Comparison of ENCODE assay signal across 22 cellular contexts in the genomic region with DNA sequence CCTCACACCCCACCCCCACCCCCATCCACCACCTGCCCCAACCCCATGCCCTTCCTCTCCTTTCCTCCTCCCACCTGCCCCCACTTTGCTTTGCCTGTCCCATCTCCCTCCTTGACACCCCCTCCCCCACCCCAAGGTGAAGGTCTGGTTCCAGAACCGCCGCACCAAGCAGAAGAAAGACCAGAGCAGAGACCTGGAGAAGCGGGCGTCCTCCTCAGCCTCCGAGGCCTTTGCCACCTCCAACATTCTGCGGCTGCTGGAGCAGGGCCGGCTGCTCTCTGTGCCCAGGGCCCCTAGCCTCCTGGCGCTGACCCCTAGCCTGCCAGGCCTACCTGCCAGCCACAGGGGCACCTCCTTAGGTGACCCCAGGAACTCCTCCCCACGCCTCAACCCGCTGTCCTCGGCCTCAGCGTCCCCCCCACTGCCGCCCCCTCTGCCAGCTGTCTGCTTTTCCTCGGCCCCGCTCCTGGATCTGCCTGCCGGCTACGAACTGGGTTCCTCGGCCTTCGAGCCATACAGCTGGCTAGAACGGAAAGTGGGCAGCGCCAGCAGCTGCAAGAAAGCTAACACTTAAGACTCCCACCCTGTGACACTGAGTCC. TPM values are rescaled to one million over a fixed set of nuclear protein-coding genes. Genes with fewer than 3 reads are reported as not detected.
DNase-seq lines count a peak whose midpoint lies in the region; ATAC-seq and TF ChIP-seq lines count a peak whose summit lies in the region.
"Had no signal": no experiment of that assay in that cellular context is flagged by ENCODE, and none has a peak within 500 bp of the region (broad histone marks: within the 10 kb centered on the region; RNA-seq: fewer than 3 reads in every experiment).

No MANE protein-coding gene starts in this region.

- H3K4me1 Mint-ChIP-seq in activated CD8-positive, alpha-beta memory T cell treated with anti-CD3 and anti-CD28 coated beads, Interleukin-2, amount 10 ng/mL, durations not matched to agents 7 days and 5 days, result peaks cover 4% of the 10 kb centered on the region
- peaks cover 12% of the 10 kb centered on the region for H3K4me1 Mint-ChIP-seq in endodermal cell
- peaks cover 12% of the 10 kb centered on the region for H3K4me1 Mint-ChIP-seq in neural crest cell

- no peak overlapping the region for H3K9ac ChIP-seq in endodermal cell (ENCODE audit: extremely low read depth, low read length, poor library complexity, severe bottlenecking)
- H3K9ac ChIP-seq: BLaER1 had no signal

- CTCF ChIA-PET in activated CD8-positive, alpha-beta memory T cell treated with anti-CD3 and anti-CD28 coated beads, Interleukin-2, amount 10 ng/mL, durations not matched to agents 7 days and 5 days (lab: Charles Lee), result no interaction called here

- H3K4me1 ChIP-seq in endodermal cell (ENCODE audit: control insufficient read depth, insufficient read depth, low read length), result no peaks in the 10 kb centered on the region
- H3K4me1 ChIP-seq: Peyer's patch had no signal

- H3K27me3 ChIP-seq in endodermal cell (ENCODE audit: control insufficient read depth, insufficient read depth, low read length, poor library complexity, severe bottlenecking), result peaks cover 4% of the 10 kb centered on the region
- H3K27me3 ChIP-seq: BLaER1, Peyer's patch had no signal

- H3K27ac Mint-ChIP-seq in activated CD8-positive, alpha-beta memory T cell treated with anti-CD3 and anti-CD28 coated beads, Interleukin-2, amount 10 ng/mL, durations not matched to agents 7 days and 5 days, result no peak overlapping the region
- H3K27ac Mint-ChIP-seq in endodermal cell, result no peak overlapping the region
- peak overlapping the region; percentile 19 for H3K27ac Mint-ChIP-seq in neural crest cell (ENCODE audit: unreplicated experiment)
- H3K27ac Mint-ChIP-seq: CD4-positive, alpha-beta T cell; IgD-negative memory B cell had no signal

- no peaks in the 10 kb centered on the region for H3K9me3 Mint-ChIP-seq in activated CD8-positive, alpha-beta memory T cell treated with anti-CD3 and anti-CD28 coated beads, Interleukin-2, amount 10 ng/mL, durations not matched to agents 7 days and 5 days (ENCODE audit: low read depth)
- H3K9me3 Mint-ChIP-seq in endodermal cell (no peaks in the 10 kb centered on the region), neural crest cell (no peaks in the 10 kb centered on the region)
- H3K9me3 Mint-ChIP-seq: CD4-positive, alpha-beta T cell; IgD-negative memory B cell had no signal

- WGBS in endodermal cell (ENCODE audit: insufficient coverage in 1 of 2, insufficient read length in 1 of 2), 2 experiments, result 94 to 100% methylated on average over 3 to 21 of the region's 21 CpGs

- DNase-seq in activated CD8-positive, alpha-beta memory T cell treated with anti-CD3 and anti-CD28 coated beads, Interleukin-2, amount 10 ng/mL, durations not matched to agents 7 days and 5 days, result peak; percentile 11
- DNase-seq in endodermal cell (peak; percentile 36), neural crest cell (ENCODE audit: low read depth, low spot score) (no peak), ureter (ENCODE audit: low spot score) (peak; percentile 34), SK-N-DZ (ENCODE audit: low spot score) (no peak), NCI-H446 (lab: John Stamatoyannopoulos, UW) (no peak)
- DNase-seq: ACHN; Caco-2; CD4-positive, alpha-beta T cell; DMS 273 treated with DMSO at 0.1 percent for 48 hours; DND-41; GOT3; NCI-H1105; NCI-H146; NCI-H2029; NCI-H2227 treated with DMSO at 0.1 percent for 48 hours; NCI-H510A treated with DMSO at 0.1 percent for 48 hours; NCI-H748 treated with DMSO at 0.1 percent for 48 hours had no signal

- TF ChIP-seq CTCF in endodermal cell (conservative IDR thresholded peaks at IDR 0.05), result no peak
- no peak for TF ChIP-seq CTCF in neural crest cell (conservative IDR thresholded peaks at IDR 0.05)

- H3K9me3 ChIP-seq in endodermal cell (ENCODE audit: control insufficient read depth, low read length), result no peaks in the 10 kb centered on the region
- H3K9me3 ChIP-seq: BLaER1, Caco-2, Peyer's patch had no signal

- H3K36me3 Mint-ChIP-seq in activated CD8-positive, alpha-beta memory T cell treated with anti-CD3 and anti-CD28 coated beads, Interleukin-2, amount 10 ng/mL, durations not matched to agents 7 days and 5 days, result no peaks in the 10 kb centered on the region
- H3K36me3 Mint-ChIP-seq in endodermal cell (ENCODE audit: low read depth), result no peaks in the 10 kb centered on the region
- H3K36me3 Mint-ChIP-seq in neural crest cell (ENCODE audit: low read depth), result no peaks in the 10 kb centered on the region

- peaks cover 7% of the 10 kb centered on the region for H3K27me3 Mint-ChIP-seq in activated CD8-positive, alpha-beta memory T cell treated with anti-CD3 and anti-CD28 coated beads, Interleukin-2, amount 10 ng/mL, durations not matched to agents 7 days and 5 days
- H3K27me3 Mint-ChIP-seq in endodermal cell (ENCODE audit: insufficient read depth) (peaks cover 55% of the 10 kb centered on the region), neural crest cell (ENCODE audit: low read depth) (no peaks in the 10 kb centered on the region)

- H3K4me3 ChIP-seq in endodermal cell (ENCODE audit: low read length), result no peak overlapping the region
- H3K4me3 ChIP-seq: BLaER1, Peyer's patch had no signal

- no peak overlapping the region for H3K4me3 Mint-ChIP-seq in activated CD8-positive, alpha-beta memory T cell treated with anti-CD3 and anti-CD28 coated beads, Interleukin-2, amount 10 ng/mL, durations not matched to agents 7 days and 5 days
- no peak overlapping the region for H3K4me3 Mint-ChIP-seq in endodermal cell
- H3K4me3 Mint-ChIP-seq in neural crest cell, result no peak overlapping the region
- H3K4me3 Mint-ChIP-seq: CD4-positive, alpha-beta T cell; IgD-negative memory B cell had no signal

- no peak for ATAC-seq in activated CD8-positive, alpha-beta memory T cell treated with anti-CD3 and anti-CD28 coated beads, Interleukin-2, amount 10 ng/mL, durations not matched to agents 7 days and 5 days
- no peak for ATAC-seq in HG03097 (IDR thresholded peaks at IDR 0.05; ENCODE audit: low FRiP score, unreplicated experiment)

- no peak overlapping the region for H3K27ac ChIP-seq in endodermal cell (ENCODE audit: low read depth, low read length)
- H3K27ac ChIP-seq: Peyer's patch had no signal

- no peaks in the 10 kb centered on the region for H3K36me3 ChIP-seq in endodermal cell (ENCODE audit: control insufficient read depth, insufficient read depth, low read length)
- H3K36me3 ChIP-seq: BLaER1, Peyer's patch had no signal

RNA-seq across cellular contexts. Expression of gene ATP6V1B1, which starts 3.0 kb away (rescaled TPM):
- total RNA-seq in activated CD8-positive, alpha-beta memory T cell treated with anti-CD3 and anti-CD28 coated beads, Interleukin-2, amount 10 ng/mL, durations not matched to agents 7 days and 5 days, result not detected
- total RNA-seq in endodermal cell, result not detected
- polyA plus RNA-seq in endodermal cell (2013, experiment 1 of 2), result 1.1 TPM
- 0.79 TPM for polyA plus RNA-seq in endodermal cell (2013, experiment 2 of 2)
- 4.3 and 4.6 TPM in 2 replicates for total RNA-seq in neural crest cell
- total RNA-seq in ureter, result 2.4 TPM
- 1.7 and 1.8 TPM in 2 replicates for polyA plus RNA-seq in SK-N-DZ (2014; cell fraction: cytosol; rRNA removed)
- 18.6 and 32.4 TPM in 2 replicates for polyA plus RNA-seq in SK-N-DZ (2014; cell fraction: nucleus; rRNA removed)
- total RNA-seq: CD4-positive, alpha-beta T cell had no signal
- polyA plus RNA-seq: IgD-negative memory B cell had no signal

RNA-seq across cellular contexts. Expression of gene VAX2, which starts 32.4 kb away (rescaled TPM):
- total RNA-seq in activated CD8-positive, alpha-beta memory T cell treated with anti-CD3 and anti-CD28 coated beads, Interleukin-2, amount 10 ng/mL, durations not matched to agents 7 days and 5 days, result not detected
- total RNA-seq in endodermal cell (under 1 TPM; 0.24 to 0.40 TPM), neural crest cell (6.3 and 8.6 TPM in 2 replicates), ureter (0.44 TPM)
- polyA plus RNA-seq in endodermal cell (2013, experiment 1 of 2), result 0.68 TPM
- 0.58 TPM for polyA plus RNA-seq in endodermal cell (2013, experiment 2 of 2)
- polyA plus RNA-seq in SK-N-DZ (2014; cell fraction: cytosol; rRNA removed), result 9.4 and 12.9 TPM in 2 replicates
- polyA plus RNA-seq in SK-N-DZ (2014; cell fraction: nucleus; rRNA removed), result 16.6 and 16.8 TPM in 2 replicates
- total RNA-seq: CD4-positive, alpha-beta T cell; Peyer's patch had no signal
- polyA plus RNA-seq: IgD-negative memory B cell had no signal

RNA-seq across cellular contexts. Expression of gene ANKRD53, which starts 45.7 kb away (rescaled TPM):
- total RNA-seq in activated CD8-positive, alpha-beta memory T cell treated with anti-CD3 and anti-CD28 coated beads, Interleukin-2, amount 10 ng/mL, durations not matched to agents 7 days and 5 days, result not detected
- under 1 TPM; 0.24 to 0.97 TPM for total RNA-seq in endodermal cell
- polyA plus RNA-seq in endodermal cell (2013, experiment 1 of 2), result 1.1 TPM
- polyA plus RNA-seq in endodermal cell (2013, experiment 2 of 2), result 0.62 TPM
- total RNA-seq in neural crest cell, result 1.2 and 1.7 TPM in 2 replicates
- total RNA-seq in ureter, result 1.8 TPM
- polyA plus RNA-seq in SK-N-DZ (2014; cell fraction: cytosol; rRNA removed), result 0.15 TPM in 1 of 2 replicates, not detected in the other
- 0.14 and 0.18 TPM in 2 replicates for polyA plus RNA-seq in SK-N-DZ (2014; cell fraction: nucleus; rRNA removed)
- polyA plus RNA-seq: IgD-negative memory B cell had no signal

Comparison
In these comparisons a context has a peak if more than half of its experiments do, and no peak if none do; other contexts are left out.
1. DNase-seq: peak in activated CD8-positive, alpha-beta memory T cell treated with anti-CD3 and anti-CD28 coated beads, Interleukin-2, amount 10 ng/mL, durations not matched to agents 7 days and 5 days (single experiment), endodermal cell (single experiment) and ureter (single experiment); none in neural crest cell (single experiment), SK-N-DZ (single experiment) and NCI-H446 (0 of 2).